25 cellular contexts compared by ENCODE assay signal in the genomic region with DNA sequence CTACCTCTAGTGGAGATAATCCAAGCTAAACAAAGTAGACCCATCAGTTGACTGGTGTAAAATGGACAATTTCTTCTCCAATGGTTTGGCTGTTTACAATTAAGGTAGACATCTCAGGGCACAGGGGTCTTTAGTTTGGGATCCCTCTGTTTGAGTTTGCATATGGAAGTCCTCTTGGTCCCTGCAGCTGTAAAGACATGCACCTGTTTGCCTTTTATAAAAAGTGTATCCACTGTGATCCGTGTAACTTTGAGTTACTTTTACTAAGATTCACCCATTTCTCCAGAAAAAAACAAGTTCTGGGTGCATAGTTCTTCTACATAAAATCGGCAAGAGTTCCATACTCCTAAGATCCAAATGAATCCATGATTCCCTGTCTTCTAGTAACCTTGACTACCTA.
"Had no signal": no experiment of that assay in that cellular context is flagged by ENCODE, and none has a peak within 500 bp of the region (broad histone marks: within the 10 kb centered on the region; RNA-seq: fewer than 3 reads in every experiment).

No MANE protein-coding gene starts in this region.

- ATAC-seq: effector memory CD8-positive, alpha-beta T cell; esophagus mucosa; foreskin keratinocyte; gastrocnemius medialis; gastroesophageal sphincter; heart left ventricle; heart right ventricle had no signal

- H3K36me3 ChIP-seq: colonic mucosa, esophagus muscularis mucosa, esophagus squamous epithelium, gastrocnemius medialis, gastroesophageal sphincter, heart left ventricle, heart right ventricle had no signal

- H3K27ac Mint-ChIP-seq: dendritic cell treated with granulocyte-macrophage colony-stimulating factor and Interleukin-4, amounts not matched to agents 40 ng/mL and 50 ng/mL, for 4 days; effector memory CD8-positive, alpha-beta T cell; endodermal cell had no signal

- H3K27me3 Mint-ChIP-seq: dendritic cell treated with granulocyte-macrophage colony-stimulating factor and Interleukin-4, amounts not matched to agents 40 ng/mL and 50 ng/mL, for 4 days; effector memory CD8-positive, alpha-beta T cell had no signal

- H3K4me1 ChIP-seq: colonic mucosa, esophagus muscularis mucosa, esophagus squamous epithelium, foreskin keratinocyte, gastrocnemius medialis, gastroesophageal sphincter, heart left ventricle, heart right ventricle had no signal

- H3K4me3 Mint-ChIP-seq: dendritic cell treated with granulocyte-macrophage colony-stimulating factor and Interleukin-4, amounts not matched to agents 40 ng/mL and 50 ng/mL, for 4 days; effector memory CD8-positive, alpha-beta T cell; endodermal cell had no signal

- H3K9me3 Mint-ChIP-seq: endodermal cell had no signal

- H3K4me3 ChIP-seq: colonic mucosa, coronary artery, dorsolateral prefrontal cortex, esophagus muscularis mucosa, esophagus squamous epithelium, gastrocnemius medialis, gastroesophageal sphincter, heart left ventricle, heart right ventricle had no signal

- H3K27ac ChIP-seq: colonic mucosa, coronary artery, dorsolateral prefrontal cortex, epithelial cell of prostate, esophagus muscularis mucosa, esophagus squamous epithelium, foreskin keratinocyte, gastrocnemius medialis, gastroesophageal sphincter, heart left ventricle, heart right ventricle had no signal

- H3K4me1 Mint-ChIP-seq: endodermal cell had no signal

- H3K9me3 ChIP-seq: colonic mucosa, esophagus squamous epithelium, gastrocnemius medialis had no signal

- DNase-seq: colonic mucosa; cortex of kidney; dermis blood vessel endothelial cell; dorsolateral prefrontal cortex; effector CD4-positive, alpha-beta T cell; effector CD8-positive, alpha-beta T cell; effector memory CD4-positive, alpha-beta T cell; effector memory CD8-positive, alpha-beta T cell; endodermal cell; erythroblast; esophagus squamous epithelium; foreskin fibroblast; foreskin keratinocyte; foreskin melanocyte; gastrocnemius medialis; glutamatergic neuron; head of caudate nucleus; heart left ventricle; heart right ventricle had no signal

- H3K27me3 ChIP-seq: colonic mucosa, esophagus muscularis mucosa, esophagus squamous epithelium, foreskin keratinocyte, gastrocnemius medialis, gastroesophageal sphincter, heart right ventricle had no signal
